ENCODE assay signal across 8 cellular contexts in genomic region chr12:109927622-109928021, GRCh38. TPM values are rescaled to one million over a fixed set of nuclear protein-coding genes. Genes with fewer than 3 reads are reported as not detected.
DNase-seq lines count a peak whose midpoint lies in the region; ATAC-seq and TF ChIP-seq lines count a peak whose summit lies in the region.

No MANE protein-coding gene starts in this region.

- intact Hi-C loops in activated CD4-positive, alpha-beta T cell treated with anti-CD3 and anti-CD28 coated beads for 36 hours (cut with DNase I, micrococcal nuclease), result loop anchor here (1.0 kb wide), 2 partner anchors 74 to 122 kb away; no protein-coding TSS in a partner anchor
- intact Hi-C loops in dorsolateral prefrontal cortex (cut with DNase I), result no loop called here

- CTCF ChIA-PET in activated CD4-positive, alpha-beta T cell treated with anti-CD3 and anti-CD28 coated beads for 36 hours (lab: Charles Lee), result interaction anchor here (0.6 to 2.4 kb wide), 9 partner anchors 12 to 124 kb away, joined by 3 to 14 read pairs (median 5); no protein-coding TSS in a partner anchor

- H3K9me2 ChIP-seq in Karpas-422 (replicated peaks; ENCODE audit: insufficient read depth, low read length) (no peaks in the 10 kb centered on the region), neural cell (ENCODE audit: insufficient read depth, low read length) (no peaks in the 10 kb centered on the region)

- H3K4me2 ChIP-seq in Karpas-422 (ENCODE audit: low read depth, low read length, poor library complexity, severe bottlenecking), result no peak overlapping the region
- H3K4me2 ChIP-seq in neural cell (ENCODE audit: low read length), result no peak overlapping the region

- H2AFZ ChIP-seq in Karpas-422 (ENCODE audit: low read length), result no peak overlapping the region
- H2AFZ ChIP-seq in neural cell (ENCODE audit: low read depth, low read length), result no peak overlapping the region

- H3F3A ChIP-seq in neural cell (ENCODE audit: insufficient read depth, low read length, poor library complexity, severe bottlenecking), result no peaks in the 10 kb centered on the region

- no peak for TF ChIP-seq EP300 in neural cell (conservative IDR thresholded peaks at IDR 0.05; ENCODE audit: poor library complexity, severe bottlenecking)

- no peak overlapping the region for H3K4me3 Mint-ChIP-seq in activated CD4-positive, alpha-beta T cell treated with anti-CD3 and anti-CD28 coated beads for 36 hours

- H4K20me1 ChIP-seq in Karpas-422 (ENCODE audit: insufficient read depth, low read depth, low read length), result no peaks in the 10 kb centered on the region
- H4K20me1 ChIP-seq in neural cell (ENCODE audit: insufficient read depth), result no peaks in the 10 kb centered on the region

- H3K9me3 ChIP-seq in Karpas-422 (ENCODE audit: low read length), result no peaks in the 10 kb centered on the region
- H3K9me3 ChIP-seq in neural cell (ENCODE audit: low read length), result no peaks in the 10 kb centered on the region

- H3K4me3 ChIP-seq in Karpas-422 (ENCODE audit: low read length) (no peak overlapping the region), dorsolateral prefrontal cortex (no peak overlapping the region), neural cell (ENCODE audit: low read length) (no peak overlapping the region)

- no peaks in the 10 kb centered on the region for H3K9me3 Mint-ChIP-seq in activated CD4-positive, alpha-beta T cell treated with anti-CD3 and anti-CD28 coated beads for 36 hours (ENCODE audit: low read depth)

- POLR2A ChIA-PET in activated CD4-positive, alpha-beta T cell treated with anti-CD3 and anti-CD28 coated beads for 36 hours (lab: Charles Lee), result no interaction called here

- H3K9ac ChIP-seq in Karpas-422 (ENCODE audit: low read length), result no peak overlapping the region
- no peak overlapping the region for H3K9ac ChIP-seq in neural cell (ENCODE audit: low read length)

- TF ChIP-seq CTCF in dorsolateral prefrontal cortex (IDR thresholded peaks at IDR 0.05 in 54 of 56, conservative IDR thresholded peaks at IDR 0.05 in 2 of 56; ENCODE audit: low read depth in 1 of 56, partially characterized antibody in 56 of 56), result peak in 50 of 56 donors; percentile 14 to 58 (median 40)
- TF ChIP-seq CTCF in neural cell (IDR thresholded peaks at IDR 0.05; ENCODE audit: poor library complexity, severe bottlenecking), result peak; percentile 45

- H3K4me1 Mint-ChIP-seq in activated CD4-positive, alpha-beta T cell treated with anti-CD3 and anti-CD28 coated beads for 36 hours, result no peaks in the 10 kb centered on the region

- no peaks in the 10 kb centered on the region for H3K27me3 Mint-ChIP-seq in activated CD4-positive, alpha-beta T cell treated with anti-CD3 and anti-CD28 coated beads for 36 hours

- H3K27ac Mint-ChIP-seq in activated CD4-positive, alpha-beta T cell treated with anti-CD3 and anti-CD28 coated beads for 36 hours, result peak overlapping the region; percentile 9

- H3K27ac ChIP-seq in Karpas-422 (ENCODE audit: low read length) (no peak overlapping the region), dorsolateral prefrontal cortex (peak overlapping the region in 15 of 59 donors; percentile 7 to 65 (median 40)), neural cell (ENCODE audit: low read length) (no peak overlapping the region)

- H3K27me3 ChIP-seq in Karpas-422 (ENCODE audit: low read length) (no peaks in the 10 kb centered on the region), dorsolateral prefrontal cortex (no peaks in the 10 kb centered on the region), neural cell (ENCODE audit: insufficient read depth, low read depth, low read length) (no peaks in the 10 kb centered on the region)

- peak; percentile 88 for ATAC-seq in activated CD4-positive, alpha-beta T cell treated with anti-CD3 and anti-CD28 coated beads for 36 hours
- ATAC-seq in GM21529 (IDR thresholded peaks at IDR 0.05; ENCODE audit: unreplicated experiment) (no peak), HG02623 (IDR thresholded peaks at IDR 0.05; ENCODE audit: unreplicated experiment) (no peak), HG03045 (IDR thresholded peaks at IDR 0.05; ENCODE audit: unreplicated experiment) (no peak)

- peaks cover 43% of the 10 kb centered on the region for H3K4me1 ChIP-seq in Karpas-422 (ENCODE audit: low read length)

- peaks cover 7% of the 10 kb centered on the region for H3K79me2 ChIP-seq in Karpas-422 (ENCODE audit: low read length)
- no peaks in the 10 kb centered on the region for H3K79me2 ChIP-seq in neural cell (replicated peaks; ENCODE audit: insufficient read depth, low read length)

- DNase-seq in EH (ENCODE audit: low read depth) (peak; percentile 62), Karpas-422 (peak; percentile 82), dorsolateral prefrontal cortex (no peak)
- DNase-seq in activated CD4-positive, alpha-beta T cell treated with anti-CD3 and anti-CD28 coated beads for 36 hours, result peak; percentile 67

- TF ChIP-seq RAD21 in neural cell (conservative IDR thresholded peaks at IDR 0.05), result peak; percentile 32

- H3K36me3 Mint-ChIP-seq in activated CD4-positive, alpha-beta T cell treated with anti-CD3 and anti-CD28 coated beads for 36 hours (ENCODE audit: low read depth), result peaks cover 15% of the 10 kb centered on the region

- H3K36me3 ChIP-seq in Karpas-422 (ENCODE audit: insufficient read depth, low read length) (peaks cover 16% of the 10 kb centered on the region), neural cell (ENCODE audit: insufficient read depth, low read length) (no peaks in the 10 kb centered on the region)

TF ChIP-seq in neural cell, 6 proteins besides CTCF, POLR2A, EP300 and RAD21:
- TF ChIP-seq SMC3 (conservative IDR thresholded peaks at IDR 0.05; ENCODE audit: poor library complexity) (peak; percentile 55), REST (IDR thresholded peaks at IDR 0.05; ENCODE audit: borderline replicate concordance) (no peak)
TF ChIP-seq in neural cell: peak in this region for 1.

RNA-seq across cellular contexts. Expression of gene TCHP, which starts 27.5 kb away (rescaled TPM):
- 11.8 and 17.0 TPM in 2 replicates for total RNA-seq in Karpas-422 (2014; rRNA removed; shearing (Covaris generic); ENCODE audit: low replicate concordance)
- total RNA-seq in activated CD4-positive, alpha-beta T cell treated with anti-CD3 and anti-CD28 coated beads for 36 hours, result 10 to 100 TPM; 15.1 to 16.1 TPM
- 10 to 100 TPM; 18.4 to 41.8 (median 27.7) TPM for total RNA-seq in dorsolateral prefrontal cortex
- polyA plus RNA-seq in neural cell, result 10.0 and 12.8 TPM in 2 replicates
- polyA minus RNA-seq in neural cell, result 10.4 and 11.4 TPM in 2 replicates

RNA-seq across cellular contexts. Expression of gene GLTP, which starts 47.3 kb away (rescaled TPM):
- 26.5 and 29.5 TPM in 2 replicates for total RNA-seq in Karpas-422 (2014; rRNA removed; shearing (Covaris generic); ENCODE audit: low replicate concordance)
- total RNA-seq in activated CD4-positive, alpha-beta T cell treated with anti-CD3 and anti-CD28 coated beads for 36 hours, result 10 to 100 TPM; 24.2 to 26.9 TPM
- total RNA-seq in dorsolateral prefrontal cortex, result 100 to 1,000 TPM in 4 of 120 experiments, 10 to 100 TPM in 116; 20.7 to 126 (median 43.1) TPM
- polyA plus RNA-seq in neural cell, result 18.7 and 25.0 TPM in 2 replicates
- polyA minus RNA-seq in neural cell, result 19.4 and 19.5 TPM in 2 replicates

Comparison
In these comparisons a context has a peak if more than half of its experiments do, and no peak if none do; other contexts are left out.
1. DNase-seq: peak in EH (single experiment), Karpas-422 (single experiment) and activated CD4-positive, alpha-beta T cell treated with anti-CD3 and anti-CD28 coated beads for 36 hours (single experiment); none in dorsolateral prefrontal cortex (0 of 10).
2. intact Hi-C loops: an anchor here in activated CD4-positive, alpha-beta T cell treated with anti-CD3 and anti-CD28 coated beads for 36 hours (1.0 kb wide); none called in dorsolateral prefrontal cortex.